Comparison of ENCODE assay signal across 8 cellular contexts in the genomic region with DNA sequence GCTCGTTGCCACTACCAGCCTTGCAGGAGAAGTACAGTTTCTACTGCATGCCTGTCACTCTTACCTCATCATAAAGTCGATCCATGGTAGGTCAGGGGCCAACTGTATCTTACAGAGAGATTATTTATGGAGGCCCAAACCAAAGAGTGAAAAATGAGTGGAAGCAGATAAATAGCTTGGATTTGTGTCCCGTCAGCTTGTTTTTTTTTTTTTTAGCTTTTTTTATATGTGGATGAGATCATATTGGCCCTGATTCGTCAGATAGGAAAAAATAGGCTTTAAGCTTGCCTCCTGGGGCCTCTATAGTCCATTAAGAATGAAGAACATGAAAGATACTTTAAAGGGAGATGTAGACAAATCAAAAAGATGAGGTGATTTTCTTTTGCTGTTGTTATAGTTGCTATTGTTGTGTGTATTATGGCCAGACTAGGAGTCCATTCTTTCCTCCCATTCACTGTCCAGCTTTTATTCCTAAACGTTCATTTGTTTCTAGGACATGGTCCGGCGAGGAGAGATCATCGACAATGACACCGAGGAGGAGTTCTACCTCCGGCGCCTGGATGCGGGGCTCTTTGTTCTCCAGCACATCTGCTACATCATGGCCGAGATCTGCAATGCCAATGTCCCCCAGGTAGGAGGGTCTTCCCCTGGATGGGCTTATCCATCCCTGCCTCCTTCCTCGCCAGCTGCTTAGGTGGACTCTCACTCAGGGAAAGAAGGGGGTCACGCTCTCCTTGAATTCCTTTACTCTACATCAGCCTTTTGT.
"Had no signal": no experiment of that assay in that cellular context is flagged by ENCODE, and none has a peak within 500 bp of the region (broad histone marks: within the 10 kb centered on the region; RNA-seq: fewer than 3 reads in every experiment).

No MANE protein-coding gene starts in this region.

- ATAC-seq: GM23338 had no signal

- H3K9me3 Mint-ChIP-seq: GM23338, H9, HFFc6 had no signal

- FAIRE-seq: H1, H54 had no signal

- H3K4me2 ChIP-seq: GM23338 had no signal

- H3K4me3 ChIP-seq: GM23338 had no signal

- DNase-seq: H9, HCEC 1CT, HFFc6, IMR-90 had no signal

- H3K27ac ChIP-seq: HL-60 had no signal

- H2AFZ ChIP-seq: GM23338 had no signal

- H3K4me3 Mint-ChIP-seq: GM23338, H9, HFFc6 had no signal

- H3K27ac Mint-ChIP-seq: GM23338, H9, HFFc6 had no signal
